ENCODE assay signal across 8 cellular contexts in genomic region chr5:88836195-88836838, GRCh38. TPM values are rescaled to one million over a fixed set of nuclear protein-coding genes. Genes with fewer than 3 reads are reported as not detected.
A peak's percentile ranks its signal among the peaks of the same experiment; 100 is the strongest.
DNase-seq lines count a peak whose midpoint lies in the region; ATAC-seq and TF ChIP-seq lines count a peak whose summit lies in the region.

No MANE protein-coding gene starts in this region.

- peak; percentile 2 for DNase-seq in M059J (ENCODE audit: low read depth)
- peak; percentile 37 to 81 for DNase-seq in dermis microvascular lymphatic vessel endothelial cell (ENCODE audit: low read depth in 2 of 2)
- no peak for DNase-seq in memory B cell (ENCODE audit: low spot score in 2 of 2)
- DNase-seq in upper lobe of left lung = no peak
- DNase-seq in activated CD4-positive, CD25-positive, alpha-beta regulatory T cell treated with anti-CD3 and anti-CD28 coated beads, Interleukin-2, amount 50 U/mL, for 72 hours = no peak
- no peak for DNase-seq in activated T-cell treated with anti-CD3 and anti-CD28 coated beads, Interleukin-2, amount 50 U/mL, for 72 hours

- ATAC-seq in memory B cell (ENCODE audit: low read depth) = no peak
- peak; percentile 61 to 75 for ATAC-seq in upper lobe of left lung (ENCODE audit: low FRiP score in 2 of 2)
- ATAC-seq in HG03108 (IDR thresholded peaks at IDR 0.05; ENCODE audit: unreplicated experiment) = no peak
- ATAC-seq in GM18867 (IDR thresholded peaks at IDR 0.05; ENCODE audit: unreplicated experiment) = no peak
- ATAC-seq in activated T-cell treated with anti-CD3 and anti-CD28 coated beads, Interleukin-2, amount 50 U/mL, for 72 hours (replicated peaks in 1 of 2) = no peak

- no peak for TF ChIP-seq CTCF in upper lobe of left lung (IDR thresholded peaks at IDR 0.05)

- peaks cover 44% of the 10 kb centered on the region for H3K4me1 Mint-ChIP-seq in memory B cell
- H3K4me1 Mint-ChIP-seq in activated T-cell treated with anti-CD3 and anti-CD28 coated beads, Interleukin-2, amount 50 U/mL, for 72 hours (ENCODE audit: low read depth) = peaks cover 15% of the 10 kb centered on the region

- peaks cover 19% of the 10 kb centered on the region for H3K36me3 Mint-ChIP-seq in memory B cell
- no peaks in the 10 kb centered on the region for H3K36me3 Mint-ChIP-seq in activated T-cell treated with anti-CD3 and anti-CD28 coated beads, Interleukin-2, amount 50 U/mL, for 72 hours (ENCODE audit: insufficient read depth in 2 of 2)

- no peaks in the 10 kb centered on the region for H3K27me3 ChIP-seq in upper lobe of left lung

- peak overlapping the region; percentile 71 for H3K4me3 Mint-ChIP-seq in memory B cell
- no peak overlapping the region for H3K4me3 Mint-ChIP-seq in activated T-cell treated with anti-CD3 and anti-CD28 coated beads, Interleukin-2, amount 50 U/mL, for 72 hours

- peaks cover 17 to 28% (median 22%) of the 10 kb centered on the region in 4 donors for H3K4me1 ChIP-seq in upper lobe of left lung

- H3K9me3 ChIP-seq in upper lobe of left lung = no peaks in the 10 kb centered on the region

- H3K36me3 ChIP-seq in upper lobe of left lung = no peaks in the 10 kb centered on the region

- peak overlapping the region in 3 of 4 donors; percentile 4 to 30 (median 24) for H3K4me3 ChIP-seq in upper lobe of left lung

- no peaks in the 10 kb centered on the region for H3K9me3 Mint-ChIP-seq in memory B cell
- H3K9me3 Mint-ChIP-seq in activated T-cell treated with anti-CD3 and anti-CD28 coated beads, Interleukin-2, amount 50 U/mL, for 72 hours = no peaks in the 10 kb centered on the region

- 19 to 22% methylated on average over 5 of the region's 5 CpGs for WGBS in upper lobe of left lung, 2 donors

- no peak for TF ChIP-seq POLR2A in upper lobe of left lung (IDR thresholded peaks at IDR 0.05)

- H3K27ac ChIP-seq in upper lobe of left lung = peak overlapping the region; percentile 68 to 86 (median 76)

- H3K27ac Mint-ChIP-seq in memory B cell = peak overlapping the region; percentile 95
- no peak overlapping the region for H3K27ac Mint-ChIP-seq in activated T-cell treated with anti-CD3 and anti-CD28 coated beads, Interleukin-2, amount 50 U/mL, for 72 hours

- no peaks in the 10 kb centered on the region for H3K27me3 Mint-ChIP-seq in memory B cell
- peaks cover 43% of the 10 kb centered on the region for H3K27me3 Mint-ChIP-seq in activated T-cell treated with anti-CD3 and anti-CD28 coated beads, Interleukin-2, amount 50 U/mL, for 72 hours (ENCODE audit: low read depth)

- TF ChIP-seq EP300 in upper lobe of left lung (IDR thresholded peaks at IDR 0.05) = no peak

RNA-seq across cellular contexts. Expression of gene MEF2C, which starts 46.7 kb away (rescaled TPM):
- total RNA-seq in M059J (2014; rRNA removed; shearing (Covaris generic)) = 7.6 and 7.7 TPM in 2 replicates
- total RNA-seq in dermis microvascular lymphatic vessel endothelial cell (118 and 159 TPM in 2 replicates), upper lobe of left lung (10 to 100 TPM; 20.5 to 46.2 (median 35.8) TPM)
- under 1 TPM; 0.53 to 0.83 TPM for total RNA-seq in activated T-cell treated with anti-CD3 and anti-CD28 coated beads, Interleukin-2, amount 50 U/mL, for 72 hours

Comparison
In these comparisons a context has a peak if more than half of its experiments do, and no peak if none do; other contexts are left out.
1. DNase-seq: peak in M059J (single experiment) and dermis microvascular lymphatic vessel endothelial cell (2 of 2); none in memory B cell (0 of 2), upper lobe of left lung (0 of 2), activated CD4-positive, CD25-positive, alpha-beta regulatory T cell treated with anti-CD3 and anti-CD28 coated beads, Interleukin-2, amount 50 U/mL, for 72 hours (single experiment) and activated T-cell treated with anti-CD3 and anti-CD28 coated beads, Interleukin-2, amount 50 U/mL, for 72 hours (0 of 2).
2. ATAC-seq: peak in upper lobe of left lung (2 of 2); none in memory B cell (single experiment), HG03108 (single experiment), GM18867 (single experiment) and activated T-cell treated with anti-CD3 and anti-CD28 coated beads, Interleukin-2, amount 50 U/mL, for 72 hours (0 of 2).